15 cellular contexts compared by ENCODE assay signal in the genomic region with DNA sequence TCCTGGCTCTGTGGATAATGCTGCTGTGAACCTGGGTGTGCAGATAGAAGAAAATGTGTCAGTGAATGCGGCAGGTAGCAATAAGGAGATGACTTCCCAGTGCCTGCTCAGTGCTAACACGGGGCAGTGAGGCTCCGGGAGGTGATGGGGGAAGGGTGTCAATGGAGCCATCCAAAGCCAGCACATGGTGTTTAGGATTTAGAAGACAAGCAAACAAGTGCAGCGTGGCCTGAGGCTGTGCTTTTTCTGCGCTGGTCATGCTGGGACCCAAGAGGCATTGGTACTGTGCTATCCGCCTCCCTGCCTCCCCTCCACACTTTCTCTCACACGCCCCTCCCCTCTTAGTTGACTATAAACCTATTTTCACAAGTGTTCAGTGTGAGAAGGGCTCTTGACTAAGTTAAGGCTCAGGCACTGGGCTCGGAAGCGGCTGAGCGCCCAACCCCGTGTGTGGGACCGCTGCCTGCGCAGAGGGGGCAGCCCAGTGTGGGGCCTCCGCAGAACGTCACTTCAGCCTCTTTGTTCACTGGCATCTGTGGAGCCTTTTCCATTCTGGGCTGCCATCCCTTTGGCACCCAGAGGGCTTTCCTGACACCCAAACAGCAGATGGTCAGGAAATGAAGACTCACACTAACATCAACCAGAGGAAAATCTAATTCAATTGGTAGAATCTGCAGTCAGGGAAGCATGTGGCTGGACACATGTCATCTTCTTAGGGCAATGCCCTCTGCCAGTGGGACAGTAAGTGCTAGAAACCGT. TPM values are rescaled to one million over a fixed set of nuclear protein-coding genes. Genes with fewer than 3 reads are reported as not detected.
DNase-seq lines count a peak whose midpoint lies in the region; ATAC-seq and TF ChIP-seq lines count a peak whose summit lies in the region.
"Had no signal": no experiment of that assay in that cellular context is flagged by ENCODE, and none has a peak within 500 bp of the region (broad histone marks: within the 10 kb centered on the region; RNA-seq: fewer than 3 reads in every experiment).

No MANE protein-coding gene starts in this region.

- H3K4me1 Mint-ChIP-seq in T-helper 2 cell treated with Interferon-gamma antibody and Interleukin-4, amounts not matched to agents 5 μg/mL and 100 μg/mL, for 36 hours (ENCODE audit: low read depth) = peaks cover 22% of the 10 kb centered on the region

- no peak overlapping the region for H3K27ac ChIP-seq in OCI-LY7 (ENCODE audit: low read depth, low read length, poor library complexity, severe bottlenecking)
- H3K27ac ChIP-seq: ovary had no signal

- no peak overlapping the region for H3K4me2 ChIP-seq in OCI-LY7 (ENCODE audit: low read length)

- POLR2A ChIA-PET in OCI-LY7 (lab: Charles Lee) = no interaction called here

- no peak for TF ChIP-seq CTCF in OCI-LY7 (conservative IDR thresholded peaks at IDR 0.05; ENCODE audit: low read length)

- no peaks in the 10 kb centered on the region for H3K79me2 ChIP-seq in OCI-LY7 (ENCODE audit: insufficient read depth, low read depth, low read length)

- no peaks in the 10 kb centered on the region for H3K36me3 Mint-ChIP-seq in T-helper 2 cell treated with Interferon-gamma antibody and Interleukin-4, amounts not matched to agents 5 μg/mL and 100 μg/mL, for 36 hours (ENCODE audit: low read depth)
- H3K36me3 Mint-ChIP-seq: activated naive CD8-positive, alpha-beta T cell treated with anti-CD3 and anti-CD28 coated beads for 36 hours had no signal

- intact Hi-C loops in OCI-LY7 (cut with micrococcal nuclease; ENCODE audit: unreplicated experiment) = loop anchor here (5.0 kb wide), 1 partner anchor 296 kb away; a partner anchor contains a TSS

- CTCF ChIA-PET in OCI-LY7 (lab: Charles Lee; ENCODE audit: unreplicated experiment) = no interaction called here

- no peaks in the 10 kb centered on the region for H3K27me3 Mint-ChIP-seq in T-helper 2 cell treated with Interferon-gamma antibody and Interleukin-4, amounts not matched to agents 5 μg/mL and 100 μg/mL, for 36 hours (ENCODE audit: low read depth)
- H3K27me3 Mint-ChIP-seq: activated naive CD8-positive, alpha-beta T cell treated with anti-CD3 and anti-CD28 coated beads for 36 hours had no signal

- H4K20me1 ChIP-seq in OCI-LY7 (ENCODE audit: insufficient read depth, low read length) = no peaks in the 10 kb centered on the region

- no peaks in the 10 kb centered on the region for H3K9me2 ChIP-seq in OCI-LY7 (ENCODE audit: insufficient read depth, low read length)

- H2AFZ ChIP-seq in OCI-LY7 (ENCODE audit: low read length) = no peak overlapping the region

- DNase-seq in T-helper 2 cell treated with Interferon-gamma antibody and Interleukin-4, amounts not matched to agents 5 μg/mL and 100 μg/mL, for 36 hours (ENCODE audit: low spot score) = no peak
- no peak for DNase-seq in T-helper 2 cell
- peak; percentile 80 for DNase-seq in NCI-H1694 treated with DMSO at 0.1 percent for 48 hours (lab: John Stamatoyannopoulos, UW)
- DNase-seq in cerebellar nuclear complex (lab: John Stamatoyannopoulos, UW) = peak; percentile 93 to 97
- peak; percentile 74 for DNase-seq in pons (ENCODE audit: low spot score)
- no peak for DNase-seq in OCI-LY7 (ENCODE audit: low spot score)
- DNase-seq in stimulated activated CD4-positive, alpha-beta T cell treated with anti-CD3 and anti-CD28 coated beads, Interleukin-4, amount 100 ng/mL, for 1 hour = no peak
- DNase-seq in left lobe of liver (ENCODE audit: low spot score) = no peak
- DNase-seq: activated naive CD8-positive, alpha-beta T cell treated with anti-CD3 and anti-CD28 coated beads for 36 hours; mammary epithelial cell; MM.1S; NCI-H2227 treated with DMSO at 0.1 percent for 48 hours; ovary; stimulated activated CD4-positive, alpha-beta T cell treated with anti-CD3 and anti-CD28 coated beads, Interleukin-12 subunit alpha, Interleukin-12 subunit beta, amount 100 ng/mL, for 4 hours had no signal

- no TSS peak for BruUV-seq in OCI-LY7 (replicated peaks; lab: Mats Ljungman, UMichigan)

- no peak overlapping the region for H3K4me3 ChIP-seq in OCI-LY7 (ENCODE audit: low read depth, low read length, poor library complexity, severe bottlenecking)
- H3K4me3 ChIP-seq: ovary had no signal

- no peaks in the 10 kb centered on the region for H3K9me3 Mint-ChIP-seq in T-helper 2 cell treated with Interferon-gamma antibody and Interleukin-4, amounts not matched to agents 5 μg/mL and 100 μg/mL, for 36 hours
- H3K9me3 Mint-ChIP-seq: activated naive CD8-positive, alpha-beta T cell treated with anti-CD3 and anti-CD28 coated beads for 36 hours had no signal

- H3K27ac Mint-ChIP-seq in T-helper 2 cell treated with Interferon-gamma antibody and Interleukin-4, amounts not matched to agents 5 μg/mL and 100 μg/mL, for 36 hours = peak overlapping the region; percentile 72
- H3K27ac Mint-ChIP-seq: activated naive CD8-positive, alpha-beta T cell treated with anti-CD3 and anti-CD28 coated beads for 36 hours had no signal

- H3K4me3 Mint-ChIP-seq in T-helper 2 cell treated with Interferon-gamma antibody and Interleukin-4, amounts not matched to agents 5 μg/mL and 100 μg/mL, for 36 hours = no peak overlapping the region
- H3K4me3 Mint-ChIP-seq: activated naive CD8-positive, alpha-beta T cell treated with anti-CD3 and anti-CD28 coated beads for 36 hours had no signal

- peaks cover 21% of the 10 kb centered on the region for H3K4me1 ChIP-seq in OCI-LY7 (ENCODE audit: insufficient read depth, low read length, poor library complexity, severe bottlenecking)

- ATAC-seq in left lobe of liver = no peak
- ATAC-seq: esophagus mucosa had no signal

- H3K9me3 ChIP-seq in OCI-LY7 (ENCODE audit: low read length) = no peaks in the 10 kb centered on the region
- H3K9me3 ChIP-seq: ovary had no signal

- no peaks in the 10 kb centered on the region for H3K36me3 ChIP-seq in OCI-LY7 (ENCODE audit: insufficient read depth, low read length)
- H3K36me3 ChIP-seq: ovary had no signal

RNA-seq across cellular contexts. Expression of a gene that starts 21.8 kb away (rescaled TPM):
- 6.2 and 13.3 TPM in 2 replicates for total RNA-seq in OCI-LY7 (2014; rRNA removed; shearing (Covaris generic))
- 18.1 and 18.3 TPM in 2 replicates for total RNA-seq in OCI-LY7 (2022)
- total RNA-seq in left lobe of liver = 53.3 TPM

RNA-seq across cellular contexts. Expression of a gene that starts 28.0 kb away (rescaled TPM):
- total RNA-seq in OCI-LY7 (2014; rRNA removed; shearing (Covaris generic)) = 118 and 142 TPM in 2 replicates
- total RNA-seq in OCI-LY7 (2022) (176 and 194 TPM in 2 replicates), left lobe of liver (3.7 TPM)

RNA-seq across cellular contexts. Expression of a gene that starts 59.9 kb away (rescaled TPM):
- total RNA-seq in OCI-LY7 (2014; rRNA removed; shearing (Covaris generic)) = 18.4 and 26.8 TPM in 2 replicates
- total RNA-seq in OCI-LY7 (2022) (13.4 and 15.8 TPM in 2 replicates), left lobe of liver (8.5 TPM)

Comparison
In these comparisons a context has a peak if more than half of its experiments do, and no peak if none do; other contexts are left out.
1. DNase-seq: peak in NCI-H1694 treated with DMSO at 0.1 percent for 48 hours (single experiment), cerebellar nuclear complex (2 of 2) and pons (single experiment); none in T-helper 2 cell treated with Interferon-gamma antibody and Interleukin-4, amounts not matched to agents 5 μg/mL and 100 μg/mL, for 36 hours (single experiment), T-helper 2 cell (0 of 5), OCI-LY7 (single experiment), stimulated activated CD4-positive, alpha-beta T cell treated with anti-CD3 and anti-CD28 coated beads, Interleukin-4, amount 100 ng/mL, for 1 hour (single experiment) and left lobe of liver (single experiment).
2. RNA of a gene that starts 28.0 kb away (total RNA-seq): 118 to 194 TPM in OCI-LY7; 3.7 TPM in left lobe of liver (single experiment); every median in the first group is over 10 times any median in the second.